ENCODE assay signal across 9 cellular contexts in genomic region chr22:37176464-37177061, GRCh38. TPM values are rescaled to one million over a fixed set of nuclear protein-coding genes. Genes with fewer than 3 reads are reported as not detected.
DNase-seq lines count a peak whose midpoint lies in the region; ATAC-seq, FAIRE-seq and TF ChIP-seq lines count a peak whose summit lies in the region.
"Had no signal": no experiment of that assay in that cellular context is flagged by ENCODE, and none has a peak within 500 bp of the region (broad histone marks: within the 10 kb centered on the region; RNA-seq: fewer than 3 reads in every experiment).

No MANE protein-coding gene starts in this region.

- H3K27ac Mint-ChIP-seq in activated CD8-positive, alpha-beta T cell treated with anti-CD3 and anti-CD28 coated beads, Interleukin-2, amount 10 ng/mL, durations not matched to agents 7 days and 5 days: peak overlapping the region; percentile 68

- H3K4me1 Mint-ChIP-seq in activated CD8-positive, alpha-beta T cell treated with anti-CD3 and anti-CD28 coated beads, Interleukin-2, amount 10 ng/mL, durations not matched to agents 7 days and 5 days (ENCODE audit: low read depth): peaks cover 26% of the 10 kb centered on the region

- peaks cover 6% of the 10 kb centered on the region for H3K27me3 Mint-ChIP-seq in activated CD8-positive, alpha-beta T cell treated with anti-CD3 and anti-CD28 coated beads, Interleukin-2, amount 10 ng/mL, durations not matched to agents 7 days and 5 days (ENCODE audit: low read depth)

- H3K4me1 ChIP-seq in right atrium auricular region (peaks cover 0 to 52% of the 10 kb centered on the region in 2 donors), small intestine (ENCODE audit: control insufficient read depth in 2 of 2, insufficient read depth in 1 of 2, low read depth in 1 of 2, low read length in 1 of 2) (peaks cover 7 to 15% of the 10 kb centered on the region in 2 donors)

- no peak overlapping the region for H3K4me3 Mint-ChIP-seq in activated CD8-positive, alpha-beta T cell treated with anti-CD3 and anti-CD28 coated beads, Interleukin-2, amount 10 ng/mL, durations not matched to agents 7 days and 5 days

- no peak for TF ChIP-seq POLR2A in GM12892 (IDR thresholded peaks at IDR 0.05; ENCODE audit: low read depth, low read length)

- TF ChIP-seq CTCF in right atrium auricular region (IDR thresholded peaks at IDR 0.05): no peak

- DNase-seq in GM12892 (ENCODE audit: insufficient read length) (no peak), right atrium auricular region (ENCODE audit: low spot score) (peak; percentile 80), small intestine (peak; percentile 38), NCI-H2171 (lab: John Stamatoyannopoulos, UW) (no peak), HEK293T (ENCODE audit: extremely low spot score) (no peak)
- no peak for DNase-seq in activated CD8-positive, alpha-beta T cell treated with anti-CD3 and anti-CD28 coated beads, Interleukin-2, amount 10 ng/mL, durations not matched to agents 7 days and 5 days

- H3K9me3 Mint-ChIP-seq in activated CD8-positive, alpha-beta T cell treated with anti-CD3 and anti-CD28 coated beads, Interleukin-2, amount 10 ng/mL, durations not matched to agents 7 days and 5 days (ENCODE audit: insufficient read depth): no peaks in the 10 kb centered on the region

- POLR2A ChIA-PET in activated CD8-positive, alpha-beta T cell treated with anti-CD3 and anti-CD28 coated beads, Interleukin-2, amount 10 ng/mL, durations not matched to agents 7 days and 5 days (lab: Charles Lee): interaction anchor here (1.2 kb wide), 1 partner anchor 10 kb away, joined by 5 read pairs; no protein-coding TSS in a partner anchor
- POLR2A ChIA-PET in HEK293T (lab: Yijun Ruan, JAX): no interaction called here

- no peaks in the 10 kb centered on the region for H3K36me3 ChIP-seq in right atrium auricular region
- H3K36me3 ChIP-seq in small intestine (ENCODE audit: control insufficient read depth in 2 of 2, insufficient read depth in 2 of 2, low read length in 2 of 2): no peaks in the 10 kb centered on the region

- CTCF ChIA-PET in activated CD8-positive, alpha-beta T cell treated with anti-CD3 and anti-CD28 coated beads, Interleukin-2, amount 10 ng/mL, durations not matched to agents 7 days and 5 days (lab: Charles Lee): interaction anchor here (1.2 to 2.5 kb wide), 5 partner anchors 10 to 23 kb away, joined by 3 to 9 read pairs (median 6); no protein-coding TSS in a partner anchor
- CTCF ChIA-PET in HEK293T (lab: Yijun Ruan, JAX): interaction anchor here (0.7 kb wide), 1 partner anchor 247 kb away, joined by 4 read pairs; no protein-coding TSS in a partner anchor

- FAIRE-seq in GM12892 (lab: Jason Lieb, UNC): peak; percentile 84
- no peak for FAIRE-seq in small intestine (lab: Jason Lieb, UNC)

- WGBS in small intestine, 3 donors: 41 to 63% (median 55%) methylated on average over 23 of the region's 23 CpGs

- H3K27me3 ChIP-seq in right atrium auricular region (no peaks in the 10 kb centered on the region), small intestine (ENCODE audit: control insufficient read depth in 2 of 2, insufficient read depth in 2 of 2, low read length in 2 of 2) (no peaks in the 10 kb centered on the region)
- H3K27me3 ChIP-seq: dorsolateral prefrontal cortex had no signal

- H3K4me3 ChIP-seq in right atrium auricular region: peak overlapping the region in 1 of 2 donors; percentile 16
- no peak overlapping the region for H3K4me3 ChIP-seq in small intestine (ENCODE audit: low read depth in 1 of 2, low read length in 2 of 2)
- H3K4me3 ChIP-seq: dorsolateral prefrontal cortex had no signal

- H3K36me3 Mint-ChIP-seq in activated CD8-positive, alpha-beta T cell treated with anti-CD3 and anti-CD28 coated beads, Interleukin-2, amount 10 ng/mL, durations not matched to agents 7 days and 5 days (ENCODE audit: low read depth): peaks cover 15% of the 10 kb centered on the region

- peak overlapping the region; percentile 61 for H3K27ac ChIP-seq in right atrium auricular region
- H3K27ac ChIP-seq in small intestine (ENCODE audit: low read depth in 1 of 2, low read length in 1 of 2): peak overlapping the region in 1 of 2 donors; percentile 39

- H3K9me3 ChIP-seq in right atrium auricular region: no peaks in the 10 kb centered on the region
- H3K9me3 ChIP-seq in small intestine (ENCODE audit: control insufficient read depth, low read depth): no peaks in the 10 kb centered on the region

- ATAC-seq in activated CD8-positive, alpha-beta T cell treated with anti-CD3 and anti-CD28 coated beads, Interleukin-2, amount 10 ng/mL, durations not matched to agents 7 days and 5 days: peak; percentile 49
- ATAC-seq in HG02973 (IDR thresholded peaks at IDR 0.05; ENCODE audit: unreplicated experiment) (no peak), GM19463 (IDR thresholded peaks at IDR 0.05; ENCODE audit: unreplicated experiment) (no peak)

TF ChIP-seq in HEK293T, 16 proteins besides CTCF, POLR2A, EP300 and RAD21:
- TF ChIP-seq TARDBP (IDR thresholded peaks at IDR 0.05) (no peak), PKNOX1 (IDR thresholded peaks at IDR 0.05) (no peak), FOXA1 (IDR thresholded peaks at IDR 0.05) (no peak), HDGF (IDR thresholded peaks at IDR 0.05; ENCODE audit: borderline replicate concordance) (no peak), SUZ12 (IDR thresholded peaks at IDR 0.05) (no peak), FOXK2 (IDR thresholded peaks at IDR 0.05) (no peak), FOXM1 (IDR thresholded peaks at IDR 0.05; ENCODE audit: borderline replicate concordance) (no peak), CTBP1 (IDR thresholded peaks at IDR 0.05; ENCODE audit: borderline replicate concordance) (no peak), ELF4 (IDR thresholded peaks at IDR 0.05) (no peak), L3MBTL2 (conservative IDR thresholded peaks at IDR 0.05) (no peak), SP1 (IDR thresholded peaks at IDR 0.05) (no peak), LEF1 (IDR thresholded peaks at IDR 0.05; ENCODE audit: borderline replicate concordance) (no peak), BHLHE40 (IDR thresholded peaks at IDR 0.05; ENCODE audit: borderline replicate concordance) (no peak), NFRKB (IDR thresholded peaks at IDR 0.05) (no peak), ZNF384 (IDR thresholded peaks at IDR 0.05) (no peak)

RNA-seq across cellular contexts. Expression of gene C1QTNF6, which starts 11.5 kb away (rescaled TPM):
- 4.9 TPM for polyA plus RNA-seq in GM12892 (2012; ENCODE audit: missing spikeins)
- total RNA-seq in activated CD8-positive, alpha-beta T cell treated with anti-CD3 and anti-CD28 coated beads, Interleukin-2, amount 10 ng/mL, durations not matched to agents 7 days and 5 days: 1 to 10 TPM; 6.1 to 6.2 TPM
- total RNA-seq in right atrium auricular region: 1 to 10 TPM; 1.6 to 2.2 TPM
- 1 to 10 TPM; 2.4 to 3.6 (median 2.6) TPM for polyA plus RNA-seq in small intestine

RNA-seq across cellular contexts. Expression of gene IL2RB, which starts 26.8 kb away (rescaled TPM):
- 40.0 TPM for polyA plus RNA-seq in GM12892 (2012; ENCODE audit: missing spikeins)
- 100 to 1,000 TPM; 202 to 213 TPM for total RNA-seq in activated CD8-positive, alpha-beta T cell treated with anti-CD3 and anti-CD28 coated beads, Interleukin-2, amount 10 ng/mL, durations not matched to agents 7 days and 5 days
- 1 to 10 TPM in 1 of 2 donors, under 1 TPM in 1; 0.94 to 1.0 TPM for total RNA-seq in right atrium auricular region
- 1 to 10 TPM; 1.0 to 1.6 (median 1.6) TPM for polyA plus RNA-seq in small intestine

RNA-seq across cellular contexts. Expression of gene SSTR3, which starts 35.7 kb away (rescaled TPM):
- 2.8 TPM for polyA plus RNA-seq in GM12892 (2012; ENCODE audit: missing spikeins)
- 1 to 10 TPM; 3.5 to 3.6 TPM for total RNA-seq in activated CD8-positive, alpha-beta T cell treated with anti-CD3 and anti-CD28 coated beads, Interleukin-2, amount 10 ng/mL, durations not matched to agents 7 days and 5 days
- total RNA-seq in right atrium auricular region: not detected
- polyA plus RNA-seq in small intestine: under 1 TPM in 1 of 3 donors, not detected in 2; 0.09 TPM

Comparison
In these comparisons a context has a peak if more than half of its experiments do, and no peak if none do; other contexts are left out.
1. DNase-seq: peak in right atrium auricular region (single experiment) and small intestine (single experiment); none in GM12892 (single experiment), activated CD8-positive, alpha-beta T cell treated with anti-CD3 and anti-CD28 coated beads, Interleukin-2, amount 10 ng/mL, durations not matched to agents 7 days and 5 days (single experiment), NCI-H2171 (single experiment) and HEK293T (single experiment).
2. RNA of gene IL2RB, which starts 26.8 kb away (total RNA-seq): 202 to 213 TPM in activated CD8-positive, alpha-beta T cell treated with anti-CD3 and anti-CD28 coated beads, Interleukin-2, amount 10 ng/mL, durations not matched to agents 7 days and 5 days; 0.94 to 1.0 TPM in right atrium auricular region; every median in the first group is over 10 times any median in the second.
3. RNA of gene SSTR3, which starts 35.7 kb away (total RNA-seq): 3.5 to 3.6 TPM in activated CD8-positive, alpha-beta T cell treated with anti-CD3 and anti-CD28 coated beads, Interleukin-2, amount 10 ng/mL, durations not matched to agents 7 days and 5 days; not detected in right atrium auricular region; every median in the first group is over 4 times any median in the second.